1 cellular context compared by ENCODE assay signal in the genomic region with DNA sequence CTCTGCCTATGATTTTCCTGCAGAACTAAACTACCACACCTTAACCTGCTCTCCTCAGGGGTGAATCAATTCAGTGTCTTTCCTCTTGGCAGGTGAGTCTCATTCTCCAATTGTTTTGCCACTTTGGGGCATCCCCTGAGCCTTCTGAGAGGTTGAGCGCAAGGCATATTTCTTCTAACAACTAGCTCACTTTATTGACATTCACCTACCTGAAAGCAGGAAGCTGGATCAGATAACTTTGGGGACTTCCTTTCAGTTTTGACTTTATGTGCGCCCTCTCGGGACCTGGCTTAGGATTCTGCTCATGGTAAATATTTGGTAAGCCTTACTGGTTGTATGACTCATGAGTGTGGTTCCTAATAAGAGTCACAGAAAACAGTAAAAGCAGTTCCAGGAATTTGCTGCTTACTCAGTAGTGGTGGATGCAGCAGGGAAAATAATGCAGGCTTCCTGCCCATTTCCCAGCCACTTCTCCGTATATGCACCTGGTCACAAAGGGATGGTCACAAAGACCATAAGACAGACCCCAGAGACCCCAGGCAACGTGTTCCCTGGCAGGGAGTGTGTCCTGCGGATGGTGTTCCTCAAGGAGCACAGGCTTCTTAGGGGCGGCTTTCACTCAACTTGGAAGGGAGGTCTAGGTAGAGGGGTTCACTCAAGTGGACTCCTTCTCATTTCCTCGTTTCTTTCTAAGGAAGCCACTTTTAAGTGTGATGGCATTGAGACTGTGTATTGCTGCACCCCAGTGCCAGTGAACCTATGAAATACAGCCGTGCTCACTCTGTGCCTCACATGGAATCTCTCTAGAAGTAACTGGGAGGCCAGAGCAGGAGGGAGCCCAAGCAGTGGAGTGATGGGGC.
TF ChIP-seq lines count a peak whose summit lies in the region.

No MANE protein-coding gene starts in this region.

TF ChIP-seq in HepG2, 621 proteins besides CTCF, POLR2A, EP300 and RAD21 (continued from another document and continues in another):
- TF ChIP-seq, protein P1, sequence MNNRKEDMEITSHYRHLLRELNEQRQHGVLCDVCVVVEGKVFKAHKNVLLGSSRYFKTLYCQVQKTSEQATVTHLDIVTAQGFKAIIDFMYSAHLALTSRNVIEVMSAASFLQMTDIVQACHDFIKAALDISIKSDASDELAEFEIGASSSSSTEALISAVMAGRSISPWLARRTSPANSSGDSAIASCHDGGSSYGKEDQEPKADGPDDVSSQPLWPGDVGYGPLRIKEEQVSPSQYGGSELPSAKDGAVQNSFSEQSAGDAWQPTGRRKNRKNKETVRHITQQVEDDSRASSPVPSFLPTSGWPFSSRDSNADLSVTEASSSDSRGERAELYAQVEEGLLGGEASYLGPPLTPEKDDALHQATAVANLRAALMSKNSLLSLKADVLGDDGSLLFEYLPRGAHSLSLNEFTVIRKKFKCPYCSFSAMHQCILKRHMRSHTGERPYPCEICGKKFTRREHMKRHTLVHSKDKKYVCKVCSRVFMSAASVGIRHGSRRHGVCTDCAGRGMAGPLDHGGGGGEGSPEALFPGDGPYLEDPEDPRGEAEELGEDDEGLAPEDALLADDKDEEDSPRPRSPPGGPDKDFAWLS (CRISPR knock-in tag; IDR thresholded peaks at IDR 0.05; ENCODE audit: borderline replicate concordance), result no peak
- TF ChIP-seq, protein P2, sequence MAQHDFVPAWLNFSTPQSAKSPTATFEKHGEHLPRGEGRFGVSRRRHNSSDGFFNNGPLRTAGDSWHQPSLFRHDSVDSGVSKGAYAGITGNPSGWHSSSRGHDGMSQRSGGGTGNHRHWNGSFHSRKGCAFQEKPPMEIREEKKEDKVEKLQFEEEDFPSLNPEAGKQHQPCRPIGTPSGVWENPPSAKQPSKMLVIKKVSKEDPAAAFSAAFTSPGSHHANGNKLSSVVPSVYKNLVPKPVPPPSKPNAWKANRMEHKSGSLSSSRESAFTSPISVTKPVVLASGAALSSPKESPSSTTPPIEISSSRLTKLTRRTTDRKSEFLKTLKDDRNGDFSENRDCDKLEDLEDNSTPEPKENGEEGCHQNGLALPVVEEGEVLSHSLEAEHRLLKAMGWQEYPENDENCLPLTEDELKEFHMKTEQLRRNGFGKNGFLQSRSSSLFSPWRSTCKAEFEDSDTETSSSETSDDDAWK (CRISPR knock-in tag; IDR thresholded peaks at IDR 0.05), result no peak
- TF ChIP-seq, protein P3, sequence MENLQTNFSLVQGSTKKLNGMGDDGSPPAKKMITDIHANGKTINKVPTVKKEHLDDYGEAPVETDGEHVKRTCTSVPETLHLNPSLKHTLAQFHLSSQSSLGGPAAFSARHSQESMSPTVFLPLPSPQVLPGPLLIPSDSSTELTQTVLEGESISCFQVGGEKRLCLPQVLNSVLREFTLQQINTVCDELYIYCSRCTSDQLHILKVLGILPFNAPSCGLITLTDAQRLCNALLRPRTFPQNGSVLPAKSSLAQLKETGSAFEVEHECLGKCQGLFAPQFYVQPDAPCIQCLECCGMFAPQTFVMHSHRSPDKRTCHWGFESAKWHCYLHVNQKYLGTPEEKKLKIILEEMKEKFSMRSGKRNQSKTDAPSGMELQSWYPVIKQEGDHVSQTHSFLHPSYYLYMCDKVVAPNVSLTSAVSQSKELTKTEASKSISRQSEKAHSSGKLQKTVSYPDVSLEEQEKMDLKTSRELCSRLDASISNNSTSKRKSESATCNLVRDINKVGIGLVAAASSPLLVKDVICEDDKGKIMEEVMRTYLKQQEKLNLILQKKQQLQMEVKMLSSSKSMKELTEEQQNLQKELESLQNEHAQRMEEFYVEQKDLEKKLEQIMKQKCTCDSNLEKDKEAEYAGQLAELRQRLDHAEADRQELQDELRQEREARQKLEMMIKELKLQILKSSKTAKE (CRISPR knock-in tag; IDR thresholded peaks at IDR 0.05; ENCODE audit: borderline replicate concordance), result no peak
- TF ChIP-seq ZNF660 (CRISPR knock-in tag; IDR thresholded peaks at IDR 0.05; ENCODE audit: borderline replicate concordance, low read depth), result no peak
- peak; percentile 60; the same call in 1 of the 2 replicates for TF ChIP-seq THAP11 (CRISPR knock-in tag; IDR thresholded peaks at IDR 0.05)
- TF ChIP-seq ZNF234 (CRISPR knock-in tag; conservative IDR thresholded peaks at IDR 0.05), result no peak
- no peak for TF ChIP-seq MED8 (CRISPR knock-in tag; IDR thresholded peaks at IDR 0.05; ENCODE audit: insufficient replicate concordance)
- TF ChIP-seq SAP130 (CRISPR knock-in tag; IDR thresholded peaks at IDR 0.05; ENCODE audit: low read depth), result peak; percentile 78
- TF ChIP-seq, protein P4, sequence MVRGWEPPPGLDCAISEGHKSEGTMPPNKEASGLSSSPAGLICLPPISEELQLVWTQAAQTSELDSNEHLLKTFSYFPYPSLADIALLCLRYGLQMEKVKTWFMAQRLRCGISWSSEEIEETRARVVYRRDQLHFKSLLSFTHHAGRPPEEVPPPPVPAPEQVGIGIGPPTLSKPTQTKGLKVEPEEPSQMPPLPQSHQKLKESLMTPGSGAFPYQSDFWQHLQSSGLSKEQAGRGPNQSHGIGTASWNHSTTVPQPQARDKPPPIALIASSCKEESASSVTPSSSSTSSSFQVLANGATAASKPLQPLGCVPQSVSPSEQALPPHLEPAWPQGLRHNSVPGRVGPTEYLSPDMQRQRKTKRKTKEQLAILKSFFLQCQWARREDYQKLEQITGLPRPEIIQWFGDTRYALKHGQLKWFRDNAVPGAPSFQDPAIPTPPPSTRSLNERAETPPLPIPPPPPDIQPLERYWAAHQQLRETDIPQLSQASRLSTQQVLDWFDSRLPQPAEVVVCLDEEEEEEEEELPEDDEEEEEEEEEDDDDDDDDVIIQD (CRISPR knock-in tag; IDR thresholded peaks at IDR 0.05; ENCODE audit: low read depth), result peak; percentile 95
- no peak for TF ChIP-seq MBNL3 (CRISPR knock-in tag; conservative IDR thresholded peaks at IDR 0.05)
- TF ChIP-seq BCL6 (CRISPR knock-in tag; IDR thresholded peaks at IDR 0.05), result peak; percentile 90
- TF ChIP-seq PHF8 (CRISPR knock-in tag; IDR thresholded peaks at IDR 0.05), result no peak
- TF ChIP-seq ZNF296 (CRISPR knock-in tag; conservative IDR thresholded peaks at IDR 0.05), result no peak
- TF ChIP-seq, protein P5, sequence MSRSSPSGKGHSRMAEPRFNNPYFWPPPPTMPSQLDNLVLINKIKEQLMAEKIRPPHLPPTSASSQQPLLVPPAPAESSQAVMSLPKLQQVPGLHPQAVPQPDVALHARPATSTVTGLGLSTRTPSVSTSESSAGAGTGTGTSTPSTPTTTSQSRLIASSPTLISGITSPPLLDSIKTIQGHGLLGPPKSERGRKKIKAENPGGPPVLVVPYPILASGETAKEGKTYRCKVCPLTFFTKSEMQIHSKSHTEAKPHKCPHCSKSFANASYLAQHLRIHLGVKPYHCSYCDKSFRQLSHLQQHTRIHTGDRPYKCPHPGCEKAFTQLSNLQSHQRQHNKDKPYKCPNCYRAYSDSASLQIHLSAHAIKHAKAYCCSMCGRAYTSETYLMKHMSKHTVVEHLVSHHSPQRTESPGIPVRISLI (CRISPR knock-in tag; IDR thresholded peaks at IDR 0.05; ENCODE audit: borderline replicate concordance), result no peak
- TF ChIP-seq ZNF20 (CRISPR knock-in tag; IDR thresholded peaks at IDR 0.05), result no peak
- no peak for TF ChIP-seq SOX13 (IDR thresholded peaks at IDR 0.05)
- peak in 1 of 2 experiments; percentile 70; a peak in 1 of 4 replicates for TF ChIP-seq SOX13 (CRISPR knock-in tag; conservative IDR thresholded peaks at IDR 0.05 in 1 of 2, IDR thresholded peaks at IDR 0.05 in 1 of 2)
- TF ChIP-seq HMG20B (CRISPR knock-in tag; conservative IDR thresholded peaks at IDR 0.05), result 0 out of 2 replicates have a peak, but pooled peaks have one; percentile 30
- TF ChIP-seq, protein P6, sequence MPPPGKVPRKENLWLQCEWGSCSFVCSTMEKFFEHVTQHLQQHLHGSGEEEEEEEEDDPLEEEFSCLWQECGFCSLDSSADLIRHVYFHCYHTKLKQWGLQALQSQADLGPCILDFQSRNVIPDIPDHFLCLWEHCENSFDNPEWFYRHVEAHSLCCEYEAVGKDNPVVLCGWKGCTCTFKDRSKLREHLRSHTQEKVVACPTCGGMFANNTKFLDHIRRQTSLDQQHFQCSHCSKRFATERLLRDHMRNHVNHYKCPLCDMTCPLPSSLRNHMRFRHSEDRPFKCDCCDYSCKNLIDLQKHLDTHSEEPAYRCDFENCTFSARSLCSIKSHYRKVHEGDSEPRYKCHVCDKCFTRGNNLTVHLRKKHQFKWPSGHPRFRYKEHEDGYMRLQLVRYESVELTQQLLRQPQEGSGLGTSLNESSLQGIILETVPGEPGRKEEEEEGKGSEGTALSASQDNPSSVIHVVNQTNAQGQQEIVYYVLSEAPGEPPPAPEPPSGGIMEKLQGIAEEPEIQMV (CRISPR knock-in tag; IDR thresholded peaks at IDR 0.05; ENCODE audit: low read depth), result 0 out of 2 replicates have a peak, but pooled peaks have one; percentile 58
- no peak for TF ChIP-seq GTF3A (CRISPR knock-in tag; conservative IDR thresholded peaks at IDR 0.05)
- peak; percentile 29 for TF ChIP-seq ZFP36 (IDR thresholded peaks at IDR 0.05; ENCODE audit: borderline replicate concordance, low read depth, low read length, partially characterized antibody)
- TF ChIP-seq ZNF775 (CRISPR knock-in tag; IDR thresholded peaks at IDR 0.05; ENCODE audit: borderline replicate concordance), result no peak
- peak; percentile 56; the same call in 1 of the 2 replicates for TF ChIP-seq RXRB (CRISPR knock-in tag; IDR thresholded peaks at IDR 0.05; ENCODE audit: borderline replicate concordance)
- TF ChIP-seq ZFX (CRISPR knock-in tag; IDR thresholded peaks at IDR 0.05; ENCODE audit: low read depth), result no peak
- TF ChIP-seq LCORL (IDR thresholded peaks at IDR 0.05), result peak; percentile 81
- TF ChIP-seq LCORL (CRISPR knock-in tag; IDR thresholded peaks at IDR 0.05), result peak; percentile 99
- TF ChIP-seq JUNB (CRISPR knock-in tag; IDR thresholded peaks at IDR 0.05; ENCODE audit: borderline replicate concordance), result peak; percentile 91
- TF ChIP-seq, protein P7, sequence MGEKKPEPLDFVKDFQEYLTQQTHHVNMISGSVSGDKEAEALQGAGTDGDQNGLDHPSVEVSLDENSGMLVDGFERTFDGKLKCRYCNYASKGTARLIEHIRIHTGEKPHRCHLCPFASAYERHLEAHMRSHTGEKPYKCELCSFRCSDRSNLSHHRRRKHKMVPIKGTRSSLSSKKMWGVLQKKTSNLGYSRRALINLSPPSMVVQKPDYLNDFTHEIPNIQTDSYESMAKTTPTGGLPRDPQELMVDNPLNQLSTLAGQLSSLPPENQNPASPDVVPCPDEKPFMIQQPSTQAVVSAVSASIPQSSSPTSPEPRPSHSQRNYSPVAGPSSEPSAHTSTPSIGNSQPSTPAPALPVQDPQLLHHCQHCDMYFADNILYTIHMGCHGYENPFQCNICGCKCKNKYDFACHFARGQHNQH (CRISPR knock-in tag; IDR thresholded peaks at IDR 0.05), result peak; percentile 64; the same call in 1 of the 2 replicates
- TF ChIP-seq, protein P8, sequence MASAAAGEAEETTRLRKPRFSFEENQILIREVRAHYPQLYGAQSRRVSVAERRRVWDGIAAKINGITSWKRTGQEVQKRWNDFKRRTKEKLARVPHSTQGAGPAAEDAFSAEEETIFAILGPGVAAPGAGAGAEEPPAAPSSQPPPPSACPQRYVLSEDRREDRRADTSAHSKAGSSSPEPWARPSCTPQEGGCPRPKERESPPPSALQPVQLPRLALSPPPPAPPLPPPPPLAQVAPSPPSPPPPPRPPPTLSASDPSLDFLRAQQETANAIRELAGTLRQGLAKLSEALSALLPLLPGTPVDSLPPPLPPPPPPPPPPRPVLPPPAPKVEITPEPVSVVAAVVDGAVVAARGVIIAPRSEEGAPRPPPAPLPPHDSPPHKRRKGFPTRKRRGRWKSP (CRISPR knock-in tag; IDR thresholded peaks at IDR 0.05), result peak; percentile 43; the same call in 1 of the 2 replicates
- TF ChIP-seq ZNF780A (CRISPR knock-in tag; IDR thresholded peaks at IDR 0.05), result no peak
- TF ChIP-seq TOPORS (CRISPR knock-in tag; IDR thresholded peaks at IDR 0.05), result no peak
- no peak for TF ChIP-seq ZNF24 (IDR thresholded peaks at IDR 0.05)
- TF ChIP-seq HDAC2 (CRISPR knock-in tag; IDR thresholded peaks at IDR 0.05), result peak; percentile 76
- TF ChIP-seq ZFP41 (CRISPR knock-in tag; IDR thresholded peaks at IDR 0.05; ENCODE audit: borderline replicate concordance), result no peak
- TF ChIP-seq HNF4A (CRISPR knock-in tag; IDR thresholded peaks at IDR 0.05), result no peak; the same call in 1 of the 2 replicates
- TF ChIP-seq, protein P9, sequence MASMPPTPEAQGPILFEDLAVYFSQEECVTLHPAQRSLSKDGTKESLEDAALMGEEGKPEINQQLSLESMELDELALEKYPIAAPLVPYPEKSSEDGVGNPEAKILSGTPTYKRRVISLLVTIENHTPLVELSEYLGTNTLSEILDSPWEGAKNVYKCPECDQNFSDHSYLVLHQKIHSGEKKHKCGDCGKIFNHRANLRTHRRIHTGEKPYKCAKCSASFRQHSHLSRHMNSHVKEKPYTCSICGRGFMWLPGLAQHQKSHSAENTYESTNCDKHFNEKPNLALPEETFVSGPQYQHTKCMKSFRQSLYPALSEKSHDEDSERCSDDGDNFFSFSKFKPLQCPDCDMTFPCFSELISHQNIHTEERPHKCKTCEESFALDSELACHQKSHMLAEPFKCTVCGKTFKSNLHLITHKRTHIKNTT (CRISPR knock-in tag; IDR thresholded peaks at IDR 0.05), result no peak
- TF ChIP-seq, protein P10, sequence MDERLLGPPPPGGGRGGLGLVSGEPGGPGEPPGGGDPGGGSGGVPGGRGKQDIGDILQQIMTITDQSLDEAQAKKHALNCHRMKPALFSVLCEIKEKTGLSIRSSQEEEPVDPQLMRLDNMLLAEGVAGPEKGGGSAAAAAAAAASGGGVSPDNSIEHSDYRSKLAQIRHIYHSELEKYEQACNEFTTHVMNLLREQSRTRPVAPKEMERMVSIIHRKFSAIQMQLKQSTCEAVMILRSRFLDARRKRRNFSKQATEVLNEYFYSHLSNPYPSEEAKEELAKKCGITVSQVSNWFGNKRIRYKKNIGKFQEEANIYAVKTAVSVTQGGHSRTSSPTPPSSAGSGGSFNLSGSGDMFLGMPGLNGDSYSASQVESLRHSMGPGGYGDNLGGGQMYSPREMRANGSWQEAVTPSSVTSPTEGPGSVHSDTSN (CRISPR knock-in tag; IDR thresholded peaks at IDR 0.05), result no peak
- no peak for TF ChIP-seq ZSCAN31 (CRISPR knock-in tag; IDR thresholded peaks at IDR 0.05; ENCODE audit: low read depth)
- TF ChIP-seq HNRNPLL (IDR thresholded peaks at IDR 0.05; ENCODE audit: low read depth, low read length, poor library complexity, severe bottlenecking), result no peak
- TF ChIP-seq ZC3H4 (CRISPR knock-in tag; IDR thresholded peaks at IDR 0.05; ENCODE audit: borderline replicate concordance), result no peak
- TF ChIP-seq TSC22D2 (CRISPR knock-in tag; IDR thresholded peaks at IDR 0.05; ENCODE audit: borderline replicate concordance), result 0 out of 2 replicates have a peak, but pooled peaks have one; percentile 20
- no peak for TF ChIP-seq TAF15 (IDR thresholded peaks at IDR 0.05; ENCODE audit: low read depth, low read length, poor library complexity, severe bottlenecking)
- TF ChIP-seq FOXO1 (CRISPR knock-in tag; IDR thresholded peaks at IDR 0.05), result peak; percentile 64; the same call in 1 of the 2 replicates
- TF ChIP-seq ZNF556 (CRISPR knock-in tag; IDR thresholded peaks at IDR 0.05; ENCODE audit: borderline replicate concordance), result peak; percentile 25; the same call in 1 of the 2 replicates
- no peak for TF ChIP-seq RORA (CRISPR knock-in tag; IDR thresholded peaks at IDR 0.05)
- TF ChIP-seq EZH2 (conservative IDR thresholded peaks at IDR 0.05; ENCODE audit: low read depth, low read length), result no peak
- no peak for TF ChIP-seq ZNF619 (CRISPR knock-in tag; IDR thresholded peaks at IDR 0.05)
- TF ChIP-seq SMAD3 (CRISPR knock-in tag; IDR thresholded peaks at IDR 0.05), result peak; percentile 43; the same call in 1 of the 2 replicates
- no peak for TF ChIP-seq FOXA1 (IDR thresholded peaks at IDR 0.05)
- TF ChIP-seq FOXA1 (CRISPR knock-in tag; IDR thresholded peaks at IDR 0.05), result peak; percentile 47; the same call in 1 of the 2 replicates
- no peak for TF ChIP-seq MYNN (CRISPR knock-in tag; IDR thresholded peaks at IDR 0.05; ENCODE audit: low read depth)
